13 cellular contexts compared by ENCODE assay signal in genomic region chr11:36451681-36452080, GRCh38. TPM values are rescaled to one million over a fixed set of nuclear protein-coding genes. Genes with fewer than 3 reads are reported as not detected.
DNase-seq lines count a peak whose midpoint lies in the region; ATAC-seq and TF ChIP-seq lines count a peak whose summit lies in the region.
"Had no signal": no experiment of that assay in that cellular context is flagged by ENCODE, and none has a peak within 500 bp of the region (broad histone marks: within the 10 kb centered on the region; RNA-seq: fewer than 3 reads in every experiment).

No MANE protein-coding gene starts in this region.

- peaks cover 38% of the 10 kb centered on the region for H3K4me1 Mint-ChIP-seq in activated naive CD4-positive, alpha-beta T cell treated with anti-CD3 and anti-CD28 coated beads, Interleukin-2, amount 50 U/mL, for 24 hours
- H3K4me1 Mint-ChIP-seq in T-cell = peaks cover 42 to 59% (median 47%) of the 10 kb centered on the region in 3 donors
- peaks cover 68 to 75% of the 10 kb centered on the region in 2 donors for H3K4me1 Mint-ChIP-seq in effector memory CD8-positive, alpha-beta T cell (ENCODE audit: low read depth in 2 of 2)
- H3K4me1 Mint-ChIP-seq in stimulated activated effector memory CD8-positive, alpha-beta T cell treated with anti-CD3 and anti-CD28 coated beads, Interleukin-12 subunit alpha, Interleukin-12 subunit beta, amount 100 ng/mL, for 72 hours = peaks cover 95% of the 10 kb centered on the region

- H3K27ac Mint-ChIP-seq in activated naive CD4-positive, alpha-beta T cell treated with anti-CD3 and anti-CD28 coated beads, Interleukin-2, amount 50 U/mL, for 24 hours = no peak overlapping the region
- no peak overlapping the region for H3K27ac Mint-ChIP-seq in activated naive CD4-positive, alpha-beta T cell treated with anti-CD3 and anti-CD28 coated beads, Interleukin-2, amount 50 U/mL, for 72 hours
- H3K27ac Mint-ChIP-seq in T-cell = peak overlapping the region; percentile 77 to 84
- H3K27ac Mint-ChIP-seq in effector memory CD8-positive, alpha-beta T cell = peak overlapping the region; percentile 92 to 93
- H3K27ac Mint-ChIP-seq in stimulated activated effector memory CD8-positive, alpha-beta T cell treated with anti-CD3 and anti-CD28 coated beads, Interleukin-12 subunit alpha, Interleukin-12 subunit beta, amount 100 ng/mL, for 72 hours = peak overlapping the region; percentile 67

- DNase-seq in activated naive CD4-positive, alpha-beta T cell treated with anti-CD3 and anti-CD28 coated beads, Interleukin-2, amount 50 U/mL, for 72 hours (ENCODE audit: low spot score in 2 of 2) = no peak
- DNase-seq in T-cell (no peak), erythroblast (lab: John Stamatoyannopoulos, UW) (no peak), NCI-H1417 treated with DMSO at 0.1 percent for 48 hours (lab: John Stamatoyannopoulos, UW) (no peak)
- no peak for DNase-seq in effector memory CD8-positive, alpha-beta T cell
- DNase-seq in stimulated activated effector memory CD8-positive, alpha-beta T cell treated with anti-CD3 and anti-CD28 coated beads, Interleukin-12 subunit alpha, Interleukin-12 subunit beta, amount 100 ng/mL, for 72 hours (ENCODE audit: low spot score in 2 of 2) = no peak
- DNase-seq in stimulated activated CD4-positive, alpha-beta T cell treated with anti-CD3 and anti-CD28 coated beads, Interleukin-1b, Interleukin-23, amount 100 ng/mL, for 48 hours = no peak
- DNase-seq: NCI-H1092 treated with DMSO at 0.1 percent for 48 hours, NCI-H1694 treated with DMSO at 0.1 percent for 48 hours, NCI-H526 treated with DMSO at 0.1 percent for 48 hours, PC-3 had no signal

- no peaks in the 10 kb centered on the region for H3K36me3 Mint-ChIP-seq in activated naive CD4-positive, alpha-beta T cell treated with anti-CD3 and anti-CD28 coated beads, Interleukin-2, amount 50 U/mL, for 24 hours
- H3K36me3 Mint-ChIP-seq in activated naive CD4-positive, alpha-beta T cell treated with anti-CD3 and anti-CD28 coated beads, Interleukin-2, amount 50 U/mL, for 72 hours = peaks cover 12 to 30% of the 10 kb centered on the region in 2 donors
- peaks cover 28% of the 10 kb centered on the region for H3K36me3 Mint-ChIP-seq in T-cell
- peaks cover 72% of the 10 kb centered on the region for H3K36me3 Mint-ChIP-seq in effector memory CD8-positive, alpha-beta T cell (ENCODE audit: insufficient read depth)
- H3K36me3 Mint-ChIP-seq in stimulated activated effector memory CD8-positive, alpha-beta T cell treated with anti-CD3 and anti-CD28 coated beads, Interleukin-12 subunit alpha, Interleukin-12 subunit beta, amount 100 ng/mL, for 72 hours = peaks cover 95% of the 10 kb centered on the region

- no peak for TF ChIP-seq POLR2A in erythroblast (IDR thresholded peaks at IDR 0.05; ENCODE audit: low read length)

- peak overlapping the region; percentile 11 for H3K4me3 Mint-ChIP-seq in activated naive CD4-positive, alpha-beta T cell treated with anti-CD3 and anti-CD28 coated beads, Interleukin-2, amount 50 U/mL, for 24 hours
- H3K4me3 Mint-ChIP-seq in T-cell = peak overlapping the region in 1 of 3 donors; percentile 39
- H3K4me3 Mint-ChIP-seq in effector memory CD8-positive, alpha-beta T cell = peak overlapping the region; percentile 55 to 72
- peak overlapping the region; percentile 22 for H3K4me3 Mint-ChIP-seq in stimulated activated effector memory CD8-positive, alpha-beta T cell treated with anti-CD3 and anti-CD28 coated beads, Interleukin-12 subunit alpha, Interleukin-12 subunit beta, amount 100 ng/mL, for 72 hours

- POLR2A ChIA-PET in T-cell (lab: Charles Lee) = no interaction called here

- peaks cover 2% of the 10 kb centered on the region for H3K27me3 Mint-ChIP-seq in activated naive CD4-positive, alpha-beta T cell treated with anti-CD3 and anti-CD28 coated beads, Interleukin-2, amount 50 U/mL, for 24 hours
- H3K27me3 Mint-ChIP-seq in T-cell = no peaks in the 10 kb centered on the region
- no peaks in the 10 kb centered on the region for H3K27me3 Mint-ChIP-seq in effector memory CD8-positive, alpha-beta T cell

- CTCF ChIA-PET in T-cell (lab: Charles Lee) = interaction anchor here (1.1 to 2.3 kb wide), 3 partner anchors 10 to 99 kb away, joined by 3 to 14 read pairs (median 9); no protein-coding TSS in a partner anchor

- H3K9me3 Mint-ChIP-seq in activated naive CD4-positive, alpha-beta T cell treated with anti-CD3 and anti-CD28 coated beads, Interleukin-2, amount 50 U/mL, for 24 hours = no peaks in the 10 kb centered on the region
- no peaks in the 10 kb centered on the region for H3K9me3 Mint-ChIP-seq in activated naive CD4-positive, alpha-beta T cell treated with anti-CD3 and anti-CD28 coated beads, Interleukin-2, amount 50 U/mL, for 72 hours
- H3K9me3 Mint-ChIP-seq in T-cell = no peaks in the 10 kb centered on the region
- H3K9me3 Mint-ChIP-seq in effector memory CD8-positive, alpha-beta T cell = no peaks in the 10 kb centered on the region
- no peaks in the 10 kb centered on the region for H3K9me3 Mint-ChIP-seq in stimulated activated effector memory CD8-positive, alpha-beta T cell treated with anti-CD3 and anti-CD28 coated beads, Interleukin-12 subunit alpha, Interleukin-12 subunit beta, amount 100 ng/mL, for 72 hours

- no peak for ATAC-seq in activated naive CD4-positive, alpha-beta T cell treated with anti-CD3 and anti-CD28 coated beads, Interleukin-2, amount 50 U/mL, for 72 hours
- ATAC-seq in T-cell (replicated peaks in 1 of 4) = no peak
- ATAC-seq in effector memory CD8-positive, alpha-beta T cell (replicated peaks) = no peak
- no peak for ATAC-seq in stimulated activated effector memory CD8-positive, alpha-beta T cell treated with anti-CD3 and anti-CD28 coated beads, Interleukin-12 subunit alpha, Interleukin-12 subunit beta, amount 100 ng/mL, for 72 hours
- ATAC-seq: HepG2, PC-3 had no signal

RNA-seq across cellular contexts. Expression of gene TRAF6, which starts 58.4 kb away (rescaled TPM):
- 1 to 10 TPM; 6.6 to 9.8 TPM for total RNA-seq in activated naive CD4-positive, alpha-beta T cell treated with anti-CD3 and anti-CD28 coated beads, Interleukin-2, amount 50 U/mL, for 72 hours
- 10 to 100 TPM; 17.3 to 26.0 (median 19.4) TPM for total RNA-seq in T-cell

Comparison
In these comparisons a context has a peak if more than half of its experiments do, and no peak if none do; other contexts are left out.
1. H3K27ac Mint-ChIP-seq: peak in T-cell (2 of 2), effector memory CD8-positive, alpha-beta T cell (2 of 2) and stimulated activated effector memory CD8-positive, alpha-beta T cell treated with anti-CD3 and anti-CD28 coated beads, Interleukin-12 subunit alpha, Interleukin-12 subunit beta, amount 100 ng/mL, for 72 hours (single experiment); none in activated naive CD4-positive, alpha-beta T cell treated with anti-CD3 and anti-CD28 coated beads, Interleukin-2, amount 50 U/mL, for 24 hours (single experiment) and activated naive CD4-positive, alpha-beta T cell treated with anti-CD3 and anti-CD28 coated beads, Interleukin-2, amount 50 U/mL, for 72 hours (0 of 2).